ENCODE assay signal across 8 cellular contexts in genomic region chr7:519974-520458, GRCh38.
A peak's percentile ranks its signal among the peaks of the same experiment; 100 is the strongest.
DNase-seq lines count a peak whose midpoint lies in the region.

No MANE protein-coding gene starts in this region.

- peak overlapping the region; percentile 70 for H3K27ac ChIP-seq in caudate nucleus (ENCODE audit: low read depth, low read length)

- DNase-seq in activated effector memory CD4-positive, alpha-beta T cell treated with anti-CD3 and anti-CD28 coated beads, Interleukin-2, amount 50 U/mL, for 16 hours: peak; percentile 67
- no peak for DNase-seq in activated effector memory CD4-positive, alpha-beta T cell treated with Interleukin-2 at 50 U/mL for 16 hours
- DNase-seq in NCI-H748 treated with DMSO at 0.1 percent for 48 hours (lab: John Stamatoyannopoulos, UW): peak; percentile 36
- peak in 38 of 61 donors; percentile 12 to 81 (median 55) for DNase-seq in caudate nucleus (lab: John Stamatoyannopoulos, UW)
- peak; percentile 75 for DNase-seq in islet precursor cell
- DNase-seq in stimulated activated CD4-positive, alpha-beta T cell treated with anti-CD3 and anti-CD28 coated beads, Interleukin-4, amount 100 ng/mL, for 4 hours: peak; percentile 16 to 21
- no peak for DNase-seq in HuH-7 (ENCODE audit: low spot score)
- no peak for DNase-seq in NCI-H2107 (lab: John Stamatoyannopoulos, UW)

Comparison
In these comparisons a context has a peak if more than half of its experiments do, and no peak if none do; other contexts are left out.
1. DNase-seq: peak in activated effector memory CD4-positive, alpha-beta T cell treated with anti-CD3 and anti-CD28 coated beads, Interleukin-2, amount 50 U/mL, for 16 hours (single experiment), NCI-H748 treated with DMSO at 0.1 percent for 48 hours (single experiment), caudate nucleus (38 of 61), islet precursor cell (single experiment) and stimulated activated CD4-positive, alpha-beta T cell treated with anti-CD3 and anti-CD28 coated beads, Interleukin-4, amount 100 ng/mL, for 4 hours (2 of 2); none in activated effector memory CD4-positive, alpha-beta T cell treated with Interleukin-2 at 50 U/mL for 16 hours (single experiment), HuH-7 (single experiment) and NCI-H2107 (single experiment).